Comparison of ENCODE assay signal across 1 cellular context in genomic region chr10:69653561-69653960, GRCh38.
TF ChIP-seq lines count a peak whose summit lies in the region.

No MANE protein-coding gene starts in this region.

TF ChIP-seq in H1, 55 proteins besides CTCF, POLR2A, EP300 and RAD21:
- TF ChIP-seq TCF12 (IDR thresholded peaks at IDR 0.05; ENCODE audit: low read depth, low read length) (no peak), SP2 (IDR thresholded peaks at IDR 0.05; ENCODE audit: low read length) (no peak), USF2 (IDR thresholded peaks at IDR 0.05; ENCODE audit: low read length) (no peak)
